ENCODE assay signal across 8 cellular contexts in the genomic region with DNA sequence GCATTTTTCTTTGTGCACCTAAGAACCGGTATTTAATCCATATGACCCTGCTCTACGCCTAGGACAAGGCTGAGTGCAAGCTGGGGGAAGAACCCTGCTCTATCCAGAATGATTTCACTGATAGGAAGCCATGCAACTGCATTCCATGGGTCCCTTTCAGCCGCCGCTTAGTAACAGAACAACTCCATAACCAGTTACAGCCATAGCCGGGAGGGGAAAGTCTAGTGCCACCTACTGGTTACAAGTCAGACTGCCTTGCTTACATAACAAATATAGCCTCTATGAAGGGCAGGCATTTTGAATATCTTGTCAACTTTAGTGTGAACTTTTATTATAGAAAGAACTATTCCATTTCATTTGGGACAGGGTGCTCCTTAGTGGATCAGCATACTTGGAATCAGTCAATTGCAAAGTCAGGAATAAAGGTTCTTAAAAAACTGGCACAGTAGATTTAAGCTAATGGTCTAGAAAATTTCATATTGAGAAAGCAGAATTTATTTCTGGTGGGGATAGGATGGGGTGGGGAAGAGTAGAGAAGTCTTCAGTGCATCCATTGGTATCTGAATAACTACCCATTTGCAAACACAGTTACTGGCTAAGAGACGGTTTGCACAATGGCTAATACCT.
DNase-seq lines count a peak whose midpoint lies in the region; ATAC-seq and TF ChIP-seq lines count a peak whose summit lies in the region.

No MANE protein-coding gene starts in this region.

- H3K36me3 ChIP-seq in mammary epithelial cell (ENCODE audit: insufficient read depth, low read length), result no peaks in the 10 kb centered on the region

- intact Hi-C loops in mammary epithelial cell (cut with micrococcal nuclease), result loop anchor here (1.0 to 10.0 kb wide), 4 partner anchors 194 to 851 kb away; no protein-coding TSS in a partner anchor

- CTCF ChIA-PET in mammary epithelial cell (lab: Charles Lee; ENCODE audit: low non-redundant PET), result no interaction called here

- no peak overlapping the region for H2AFZ ChIP-seq in mammary epithelial cell (ENCODE audit: low read depth, low read length)

- H3K4me1 ChIP-seq in mammary epithelial cell (ENCODE audit: insufficient read depth, low read length), result no peaks in the 10 kb centered on the region

- H3K27me3 ChIP-seq in HL-60 (ENCODE audit: insufficient read depth, poor library complexity, severe bottlenecking), result peaks cover 3% of the 10 kb centered on the region
- H3K27me3 ChIP-seq in mammary epithelial cell (ENCODE audit: insufficient read depth, low read length), result no peaks in the 10 kb centered on the region

- BruUV-seq in mammary epithelial cell (replicated peaks; lab: Mats Ljungman, UMichigan), result no TSS peak

- no peak overlapping the region for H3K4me2 ChIP-seq in mammary epithelial cell (ENCODE audit: insufficient read depth, low read depth, low read length)

- no peaks in the 10 kb centered on the region for H3K79me2 ChIP-seq in mammary epithelial cell (ENCODE audit: insufficient read depth, low read length)

- peak; percentile 98 for ATAC-seq in GM21515 (IDR thresholded peaks at IDR 0.05; ENCODE audit: unreplicated experiment)

- DNase-seq in NCI-H1417 (lab: John Stamatoyannopoulos, UW) (peak in 2 of 3 experiments; percentile 30 to 49), NCI-H1417 treated with DMSO at 0.1 percent for 48 hours (lab: John Stamatoyannopoulos, UW) (no peak), HL-60 (ENCODE audit: low read depth in 1 of 2, low spot score in 1 of 2) (peak; percentile 12 to 54), SW480 (ENCODE audit: low spot score) (peak; percentile 43), mammary epithelial cell (peak; percentile 38), kidney tubule cell (ENCODE audit: low spot score) (peak; percentile 68)
- DNase-seq in stimulated activated CD4-positive, alpha-beta T cell treated with anti-CD3 and anti-CD28 coated beads, TNF-alpha, amount 100 ng/mL, for 1 hour (ENCODE audit: low read depth in 3 of 3, low spot score in 1 of 3), result peak in 2 of 3 donors; percentile 0 to 1

- no peak overlapping the region for H3K9ac ChIP-seq in mammary epithelial cell (ENCODE audit: insufficient read depth, low read length)

- in situ Hi-C loops in mammary epithelial cell (cut with MboI; ENCODE audit: low sequenced_read_pairs in 2 of 2), result no loop called here

- H4K20me1 ChIP-seq in mammary epithelial cell (ENCODE audit: insufficient read depth, low read length), result no peaks in the 10 kb centered on the region

- dilution Hi-C loops in mammary epithelial cell (cut with HindIII; ENCODE audit: low sequenced_read_pairs), result no loop called here

- H3K27ac ChIP-seq in HL-60 (replicated peaks), result no peak overlapping the region
- H3K27ac ChIP-seq in mammary epithelial cell (ENCODE audit: insufficient read depth, low read depth, low read length), result no peak overlapping the region

- H3K4me3 ChIP-seq in HL-60 (replicated peaks; ENCODE audit: insufficient read depth, low read length) (no peak overlapping the region), mammary epithelial cell (replicated peaks in 1 of 3; ENCODE audit: insufficient read depth in 1 of 3, low read depth in 2 of 3, low read length in 3 of 3) (no peak overlapping the region)

- peak; percentile 94 for TF ChIP-seq CTCF in HL-60 (IDR thresholded peaks at IDR 0.05; ENCODE audit: insufficient read depth, low read length)
- TF ChIP-seq CTCF in mammary epithelial cell (conservative IDR thresholded peaks at IDR 0.05 in 1 of 2, IDR thresholded peaks at IDR 0.05 in 1 of 2; ENCODE audit: extremely low read depth in 1 of 2, insufficient read depth in 1 of 2, low read depth in 1 of 2, low read length in 2 of 2), result peak; percentile 88 to 96

- 38% methylated on average over 6 of the region's 6 CpGs for WGBS in mammary epithelial cell (ENCODE audit: low coverage, missing lambda C conversion rate)

- no peaks in the 10 kb centered on the region for H3K9me3 ChIP-seq in mammary epithelial cell (replicated peaks; ENCODE audit: insufficient read depth, low read length)
